Comparison of ENCODE assay signal across 17 cellular contexts in genomic region chr10:76127984-76128589, GRCh38.
DNase-seq lines count a peak whose midpoint lies in the region; ATAC-seq and TF ChIP-seq lines count a peak whose summit lies in the region.
"Had no signal": no experiment of that assay in that cellular context is flagged by ENCODE, and none has a peak within 500 bp of the region (broad histone marks: within the 10 kb centered on the region; RNA-seq: fewer than 3 reads in every experiment).

No MANE protein-coding gene starts in this region.

- H2BK120ac ChIP-seq in trophoblast cell (ENCODE audit: insufficient read depth, low read length, poor library complexity): no peak overlapping the region

- H3K4me1 ChIP-seq in trophoblast cell (ENCODE audit: control insufficient read depth in 1 of 2, insufficient read depth in 2 of 2, low read length in 2 of 2) (peaks cover 11 to 14% of the 10 kb centered on the region in 2 experiments), gastroesophageal sphincter (no peaks in the 10 kb centered on the region)

- no CpG with 5 or more reads among the region's 6 CpGs for WGBS in trophoblast cell (ENCODE audit: extremely low coverage, insufficient coverage, insufficient read length)
- 30 to 62% methylated on average over 2 to 5 of the region's 6 CpGs for WGBS in gastroesophageal sphincter (ENCODE audit: low coverage in 1 of 2), 2 donors

- H3K27ac ChIP-seq in trophoblast cell (ENCODE audit: low read depth, low read length) (no peak overlapping the region), gastroesophageal sphincter (no peak overlapping the region)
- H3K27ac ChIP-seq: KMS-11 had no signal

- H4K8ac ChIP-seq in trophoblast cell (ENCODE audit: low read depth, low read length): no peak overlapping the region

- no peak overlapping the region for H2AFZ ChIP-seq in trophoblast cell (ENCODE audit: insufficient read depth, low read length, poor library complexity)

- H3K9me3 ChIP-seq in trophoblast cell (ENCODE audit: insufficient read depth, low read depth, low read length) (peaks cover 2% of the 10 kb centered on the region), gastroesophageal sphincter (no peaks in the 10 kb centered on the region)
- H3K9me3 ChIP-seq: SK-N-SH had no signal

- H4K12ac ChIP-seq in trophoblast cell (ENCODE audit: low read depth, low read length): no peak overlapping the region

- H3K27me3 ChIP-seq in trophoblast cell (ENCODE audit: insufficient read depth, low read length): no peaks in the 10 kb centered on the region
- no peaks in the 10 kb centered on the region for H3K27me3 ChIP-seq in gastroesophageal sphincter

- TF ChIP-seq POLR2A in gastroesophageal sphincter (IDR thresholded peaks at IDR 0.05): no peak

- H2AK5ac ChIP-seq in trophoblast cell (ENCODE audit: low read length): peak overlapping the region; percentile 69

- H3K4me3 ChIP-seq in trophoblast cell (ENCODE audit: low read depth, low read length): no peak overlapping the region
- H3K4me3 ChIP-seq in gastroesophageal sphincter: no peak overlapping the region

- no peak overlapping the region for H3K4ac ChIP-seq in trophoblast cell (ENCODE audit: low read depth, low read length)

- H2BK5ac ChIP-seq in trophoblast cell (ENCODE audit: low read depth, low read length, poor library complexity): no peak overlapping the region

- H3K9ac ChIP-seq in trophoblast cell (ENCODE audit: low read length): no peak overlapping the region
- H3K9ac ChIP-seq: KMS-11, SK-N-SH had no signal

- no peak for TF ChIP-seq CTCF in gastroesophageal sphincter (IDR thresholded peaks at IDR 0.05)

- no peak overlapping the region for H3K18ac ChIP-seq in trophoblast cell (ENCODE audit: low read length)

- H2BK12ac ChIP-seq in trophoblast cell (ENCODE audit: low read length): peak overlapping the region; percentile 52

- no peak overlapping the region for H4K91ac ChIP-seq in trophoblast cell (ENCODE audit: low read depth, low read length)

- no peak overlapping the region for H3K23ac ChIP-seq in trophoblast cell (ENCODE audit: low read length)

- TF ChIP-seq EP300 in gastroesophageal sphincter (IDR thresholded peaks at IDR 0.05): no peak

- H3K4me2 ChIP-seq in trophoblast cell (ENCODE audit: low read length): no peak overlapping the region
- H3K4me2 ChIP-seq: KMS-11, SK-N-SH had no signal

- DNase-seq in left cardiac atrium (peak; percentile 20), left ventricle myocardium superior (no peak), left kidney (ENCODE audit: low read depth, low spot score) (peak; percentile 69), trophoblast cell (no peak), D341Med (ENCODE audit: low spot score) (no peak), Right ventricle myocardium inferior (ENCODE audit: missing footprints) (no peak)
- DNase-seq in activated CD8-positive, alpha-beta memory T cell treated with anti-CD3 and anti-CD28 coated beads for 24 hours: no peak
- DNase-seq: GDM1, HFFc6, MM.1S, NCI-H1105, NCI-H187, Right ventricle myocardium superior, SK-N-SH had no signal

- no peak overlapping the region for H3K14ac ChIP-seq in trophoblast cell (ENCODE audit: low read length)

- intact Hi-C loops in left cardiac atrium (cut with DNase I) (loop anchor here in 1 of 2 donors (10.0 kb wide), 1 partner anchor 177 kb away; no protein-coding TSS in a partner anchor), left ventricle myocardium superior (cut with micrococcal nuclease) (no loop called here), Right ventricle myocardium inferior (cut with DNase I) (no loop called here)

- no peaks in the 10 kb centered on the region for H3K36me3 ChIP-seq in trophoblast cell (ENCODE audit: control insufficient read depth in 1 of 2, insufficient read depth in 2 of 2, low read length in 2 of 2)
- no peaks in the 10 kb centered on the region for H3K36me3 ChIP-seq in gastroesophageal sphincter

- H3K79me2 ChIP-seq in trophoblast cell (ENCODE audit: control insufficient read depth, insufficient read depth, low read length, poor library complexity): no peaks in the 10 kb centered on the region

- H3K79me1 ChIP-seq in trophoblast cell (ENCODE audit: low read length): peaks cover 2% of the 10 kb centered on the region

- ATAC-seq in left cardiac atrium (peak in 1 of 2 donors; percentile 69), left ventricle myocardium superior (no peak), Right ventricle myocardium inferior (no peak), gastroesophageal sphincter (no peak)
- ATAC-seq: Panc1 had no signal

Comparison
In these comparisons a context has a peak if more than half of its experiments do, and no peak if none do; other contexts are left out.
1. DNase-seq: peak in left cardiac atrium (single experiment) and left kidney (single experiment); none in left ventricle myocardium superior (single experiment), trophoblast cell (0 of 2), D341Med (single experiment), activated CD8-positive, alpha-beta memory T cell treated with anti-CD3 and anti-CD28 coated beads for 24 hours (single experiment) and Right ventricle myocardium inferior (single experiment).